17 cellular contexts compared by ENCODE assay signal in the genomic region with DNA sequence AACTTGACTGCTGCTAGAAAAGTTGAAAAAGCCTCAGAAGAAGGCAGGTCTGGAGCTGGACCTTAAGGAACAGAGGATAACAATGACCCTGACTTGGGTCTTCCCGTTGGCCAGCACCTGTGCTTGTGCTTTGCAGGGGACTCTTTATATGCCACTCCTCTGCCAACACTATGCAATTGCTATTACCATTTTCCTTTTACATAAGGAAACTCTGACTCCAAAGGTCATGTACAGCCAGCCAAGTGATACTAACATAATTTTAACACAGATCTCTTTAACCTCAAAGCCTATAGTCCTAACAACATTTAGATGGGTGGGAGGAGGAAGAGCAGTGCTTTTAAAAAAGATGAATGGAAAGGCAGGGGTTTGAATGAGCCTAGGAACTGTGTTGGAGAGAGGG.
"Had no signal": no experiment of that assay in that cellular context is flagged by ENCODE, and none has a peak within 500 bp of the region (broad histone marks: within the 10 kb centered on the region; RNA-seq: fewer than 3 reads in every experiment).

No MANE protein-coding gene starts in this region.

- H3K36me3 Mint-ChIP-seq: activated naive CD4-positive, alpha-beta T cell treated with anti-CD3 and anti-CD28 coated beads, Interleukin-2, amount 50 U/mL, for 72 hours; mesothelial cell of epicardium; naive thymus-derived CD4-positive, alpha-beta T cell; neural progenitor cell had no signal

- H3K27ac Mint-ChIP-seq: mesothelial cell of epicardium; naive thymus-derived CD4-positive, alpha-beta T cell; neural progenitor cell had no signal

- DNase-seq: activated gamma-delta T cell; amniotic stem cell; erythroblast; foreskin melanocyte; glutamatergic neuron; hypothalamus; islet precursor cell; naive thymus-derived CD4-positive, alpha-beta T cell; testis had no signal

- H3K36me3 ChIP-seq: neural progenitor cell, prostate gland, right atrium auricular region had no signal

- H3K4me3 ChIP-seq: lung, neural progenitor cell, prostate gland, right atrium auricular region, testis had no signal

- H3K4me3 Mint-ChIP-seq: mesothelial cell of epicardium; naive thymus-derived CD4-positive, alpha-beta T cell; neural progenitor cell had no signal

- H3K9me3 Mint-ChIP-seq: activated naive CD4-positive, alpha-beta T cell treated with anti-CD3 and anti-CD28 coated beads, Interleukin-2, amount 50 U/mL, for 72 hours; mesothelial cell of epicardium; neural progenitor cell had no signal

- H3K9me3 ChIP-seq: prostate gland, right atrium auricular region, testis had no signal

- ATAC-seq: activated CD4-positive, CD25-positive, alpha-beta regulatory T cell treated with anti-CD3 and anti-CD28 coated beads, Interleukin-2, amount 50 U/mL, for 24 hours; activated naive CD4-positive, alpha-beta T cell treated with anti-CD3 and anti-CD28 coated beads, Interleukin-2, amount 50 U/mL, for 72 hours; naive thymus-derived CD4-positive, alpha-beta T cell; SK-N-SH treated with all-trans-retinoic acid at 6 μM for 48 hours had no signal

- H3K4me1 ChIP-seq: prostate gland, right atrium auricular region had no signal
